1 cellular context compared by ENCODE assay signal in genomic region chr17:44327715-44328449, GRCh38.
TF ChIP-seq lines count a peak whose summit lies in the region.

No MANE protein-coding gene starts in this region.

TF ChIP-seq in GM12878, 131 proteins besides CTCF, POLR2A, EP300 and RAD21:
- TF ChIP-seq SREBF2 (IDR thresholded peaks at IDR 0.05; ENCODE audit: low read length) (no peak), STAT1 (conservative IDR thresholded peaks at IDR 0.05) (no peak), ZBTB40 (IDR thresholded peaks at IDR 0.05; ENCODE audit: borderline replicate concordance) (no peak), PAX8 (IDR thresholded peaks at IDR 0.05) (no peak), BMI1 (IDR thresholded peaks at IDR 0.05; ENCODE audit: borderline replicate concordance) (no peak), POLR2AphosphoS2 (IDR thresholded peaks at IDR 0.05; ENCODE audit: low read depth, low read length) (no peak), PRDM15 (CRISPR knock-in tag; IDR thresholded peaks at IDR 0.05) (no peak), BHLHE40 (IDR thresholded peaks at IDR 0.05; ENCODE audit: borderline replicate concordance in 1 of 2, low read depth in 2 of 2, low read length in 1 of 2) (no peak)
- TF ChIP-seq, protein P1, sequence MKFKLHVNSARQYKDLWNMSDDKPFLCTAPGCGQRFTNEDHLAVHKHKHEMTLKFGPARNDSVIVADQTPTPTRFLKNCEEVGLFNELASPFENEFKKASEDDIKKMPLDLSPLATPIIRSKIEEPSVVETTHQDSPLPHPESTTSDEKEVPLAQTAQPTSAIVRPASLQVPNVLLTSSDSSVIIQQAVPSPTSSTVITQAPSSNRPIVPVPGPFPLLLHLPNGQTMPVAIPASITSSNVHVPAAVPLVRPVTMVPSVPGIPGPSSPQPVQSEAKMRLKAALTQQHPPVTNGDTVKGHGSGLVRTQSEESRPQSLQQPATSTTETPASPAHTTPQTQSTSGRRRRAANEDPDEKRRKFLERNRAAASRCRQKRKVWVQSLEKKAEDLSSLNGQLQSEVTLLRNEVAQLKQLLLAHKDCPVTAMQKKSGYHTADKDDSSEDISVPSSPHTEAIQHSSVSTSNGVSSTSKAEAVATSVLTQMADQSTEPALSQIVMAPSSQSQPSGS (IDR thresholded peaks at IDR 0.05; ENCODE audit: low read length) = no peak
